In genomic region chr6:31680841-31681671, GRCh38 we compare ENCODE assay signal across 1 cellular context.
TF ChIP-seq lines count a peak whose summit lies in the region.

A gene with protein sequence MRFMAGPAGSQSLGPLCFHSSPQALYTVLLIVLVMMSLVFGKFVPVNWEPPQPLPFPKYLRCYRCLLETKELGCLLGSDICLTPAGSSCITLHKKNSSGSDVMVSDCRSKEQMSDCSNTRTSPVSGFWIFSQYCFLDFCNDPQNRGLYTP (minus strand): TSS chr6:31681067. CDS start chr6:31680373, 694 bp downstream.

TF ChIP-seq in HepG2, 621 proteins besides CTCF, POLR2A, EP300 and RAD21 (continued from another document and continues in another):
- TF ChIP-seq ARID4A (CRISPR knock-in tag; IDR thresholded peaks at IDR 0.05; ENCODE audit: borderline replicate concordance) (peak; percentile 43; the same call in 1 of the 2 replicates), ZNF329 (CRISPR knock-in tag; IDR thresholded peaks at IDR 0.05; ENCODE audit: low read depth) (no peak), ZNF724P (CRISPR knock-in tag; IDR thresholded peaks at IDR 0.05; ENCODE audit: borderline replicate concordance) (no peak), KMT2A (CRISPR knock-in tag; IDR thresholded peaks at IDR 0.05) (peak; percentile 28; the same call in 1 of the 2 replicates), RFXAP (CRISPR knock-in tag; IDR thresholded peaks at IDR 0.05; ENCODE audit: borderline replicate concordance) (no peak), HDAC2 (CRISPR knock-in tag; IDR thresholded peaks at IDR 0.05) (no peak; the same call in 1 of the 2 replicates), KDM2A (CRISPR knock-in tag; IDR thresholded peaks at IDR 0.05; ENCODE audit: borderline replicate concordance, low read depth) (peak; percentile 82), TCF7 (IDR thresholded peaks at IDR 0.05; ENCODE audit: low read depth) (no peak), MIXL1 (CRISPR knock-in tag; IDR thresholded peaks at IDR 0.05) (peak; percentile 58; the same call in 1 of the 2 replicates), CENPX (CRISPR knock-in tag; IDR thresholded peaks at IDR 0.05) (no peak), SALL1 (CRISPR knock-in tag; IDR thresholded peaks at IDR 0.05) (peak; percentile 61), BRD4 (CRISPR knock-in tag; IDR thresholded peaks at IDR 0.05) (no peak), NFRKB (IDR thresholded peaks at IDR 0.05) (no peak), FIP1L1 (IDR thresholded peaks at IDR 0.05; ENCODE audit: borderline replicate concordance, insufficient read depth, low read depth, low read length) (no peak), STAG1 (CRISPR knock-in tag; IDR thresholded peaks at IDR 0.05) (peak; percentile 99), ZNF747 (CRISPR knock-in tag; IDR thresholded peaks at IDR 0.05; ENCODE audit: borderline replicate concordance) (no peak), ZSCAN25 (CRISPR knock-in tag; IDR thresholded peaks at IDR 0.05) (0 out of 2 replicates have a peak, but pooled peaks have one; percentile 12), HNRNPLL (IDR thresholded peaks at IDR 0.05; ENCODE audit: low read depth, low read length, poor library complexity, severe bottlenecking) (no peak), FOXK2 (IDR thresholded peaks at IDR 0.05) (no peak), GATAD2A (CRISPR knock-in tag; IDR thresholded peaks at IDR 0.05) (peak; percentile 62; the same call in 1 of the 2 replicates), SCMH1 (CRISPR knock-in tag; IDR thresholded peaks at IDR 0.05; ENCODE audit: borderline replicate concordance) (no peak), CREB1 (IDR thresholded peaks at IDR 0.05) (no peak), CREB1 (CRISPR knock-in tag; IDR thresholded peaks at IDR 0.05) (no peak), ZNF761 (CRISPR knock-in tag; conservative IDR thresholded peaks at IDR 0.05) (no peak), LCORL (IDR thresholded peaks at IDR 0.05) (no peak), LCORL (CRISPR knock-in tag; IDR thresholded peaks at IDR 0.05) (peak; percentile 75)
- TF ChIP-seq, protein P1, sequence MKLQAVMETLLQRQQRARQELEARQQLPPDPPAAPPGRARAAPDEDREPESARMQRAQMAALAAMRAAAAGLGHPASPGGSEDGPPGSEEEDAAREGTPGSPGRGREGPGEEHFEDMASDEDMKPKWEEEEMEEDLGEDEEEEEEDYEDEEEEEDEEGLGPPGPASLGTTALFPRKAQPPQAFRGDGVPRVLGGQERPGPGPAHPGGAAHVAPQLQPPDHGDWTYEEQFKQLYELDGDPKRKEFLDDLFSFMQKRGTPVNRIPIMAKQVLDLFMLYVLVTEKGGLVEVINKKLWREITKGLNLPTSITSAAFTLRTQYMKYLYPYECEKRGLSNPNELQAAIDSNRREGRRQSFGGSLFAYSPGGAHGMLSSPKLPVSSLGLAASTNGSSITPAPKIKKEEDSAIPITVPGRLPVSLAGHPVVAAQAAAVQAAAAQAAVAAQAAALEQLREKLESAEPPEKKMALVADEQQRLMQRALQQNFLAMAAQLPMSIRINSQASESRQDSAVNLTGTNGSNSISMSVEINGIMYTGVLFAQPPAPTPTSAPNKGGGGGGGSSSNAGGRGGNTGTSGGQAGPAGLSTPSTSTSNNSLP (IDR thresholded peaks at IDR 0.05; ENCODE audit: low read depth, low read length): 0 out of 2 replicates have a peak, but pooled peaks have one; percentile 27
- TF ChIP-seq, protein P2, sequence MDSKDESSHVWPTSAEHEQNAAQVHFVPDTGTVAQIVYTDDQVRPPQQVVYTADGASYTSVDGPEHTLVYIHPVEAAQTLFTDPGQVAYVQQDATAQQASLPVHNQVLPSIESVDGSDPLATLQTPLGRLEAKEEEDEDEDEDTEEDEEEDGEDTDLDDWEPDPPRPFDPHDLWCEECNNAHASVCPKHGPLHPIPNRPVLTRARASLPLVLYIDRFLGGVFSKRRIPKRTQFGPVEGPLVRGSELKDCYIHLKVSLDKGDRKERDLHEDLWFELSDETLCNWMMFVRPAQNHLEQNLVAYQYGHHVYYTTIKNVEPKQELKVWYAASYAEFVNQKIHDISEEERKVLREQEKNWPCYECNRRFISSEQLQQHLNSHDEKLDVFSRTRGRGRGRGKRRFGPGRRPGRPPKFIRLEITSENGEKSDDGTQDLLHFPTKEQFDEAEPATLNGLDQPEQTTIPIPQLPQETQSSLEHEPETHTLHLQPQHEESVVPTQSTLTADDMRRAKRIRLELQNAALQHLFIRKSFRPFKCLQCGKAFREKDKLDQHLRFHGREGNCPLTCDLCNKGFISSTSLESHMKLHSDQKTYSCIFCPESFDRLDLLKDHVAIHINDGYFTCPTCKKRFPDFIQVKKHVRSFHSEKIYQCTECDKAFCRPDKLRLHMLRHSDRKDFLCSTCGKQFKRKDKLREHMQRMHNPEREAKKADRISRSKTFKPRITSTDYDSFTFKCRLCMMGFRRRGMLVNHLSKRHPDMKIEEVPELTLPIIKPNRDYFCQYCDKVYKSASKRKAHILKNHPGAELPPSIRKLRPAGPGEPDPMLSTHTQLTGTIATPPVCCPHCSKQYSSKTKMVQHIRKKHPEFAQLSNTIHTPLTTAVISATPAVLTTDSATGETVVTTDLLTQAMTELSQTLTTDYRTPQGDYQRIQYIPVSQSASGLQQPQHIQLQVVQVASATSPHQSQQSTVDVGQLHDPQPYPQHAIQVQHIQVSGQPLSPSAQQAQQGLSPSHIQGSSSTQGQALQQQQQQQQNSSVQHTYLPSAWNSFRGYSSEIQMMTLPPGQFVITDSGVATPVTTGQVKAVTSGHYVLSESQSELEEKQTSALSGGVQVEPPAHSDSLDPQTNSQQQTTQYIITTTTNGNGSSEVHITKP (CRISPR knock-in tag; IDR thresholded peaks at IDR 0.05; ENCODE audit: low read depth): 0 out of 2 replicates have a peak, but pooled peaks have one; percentile 31
- TF ChIP-seq, protein P3, sequence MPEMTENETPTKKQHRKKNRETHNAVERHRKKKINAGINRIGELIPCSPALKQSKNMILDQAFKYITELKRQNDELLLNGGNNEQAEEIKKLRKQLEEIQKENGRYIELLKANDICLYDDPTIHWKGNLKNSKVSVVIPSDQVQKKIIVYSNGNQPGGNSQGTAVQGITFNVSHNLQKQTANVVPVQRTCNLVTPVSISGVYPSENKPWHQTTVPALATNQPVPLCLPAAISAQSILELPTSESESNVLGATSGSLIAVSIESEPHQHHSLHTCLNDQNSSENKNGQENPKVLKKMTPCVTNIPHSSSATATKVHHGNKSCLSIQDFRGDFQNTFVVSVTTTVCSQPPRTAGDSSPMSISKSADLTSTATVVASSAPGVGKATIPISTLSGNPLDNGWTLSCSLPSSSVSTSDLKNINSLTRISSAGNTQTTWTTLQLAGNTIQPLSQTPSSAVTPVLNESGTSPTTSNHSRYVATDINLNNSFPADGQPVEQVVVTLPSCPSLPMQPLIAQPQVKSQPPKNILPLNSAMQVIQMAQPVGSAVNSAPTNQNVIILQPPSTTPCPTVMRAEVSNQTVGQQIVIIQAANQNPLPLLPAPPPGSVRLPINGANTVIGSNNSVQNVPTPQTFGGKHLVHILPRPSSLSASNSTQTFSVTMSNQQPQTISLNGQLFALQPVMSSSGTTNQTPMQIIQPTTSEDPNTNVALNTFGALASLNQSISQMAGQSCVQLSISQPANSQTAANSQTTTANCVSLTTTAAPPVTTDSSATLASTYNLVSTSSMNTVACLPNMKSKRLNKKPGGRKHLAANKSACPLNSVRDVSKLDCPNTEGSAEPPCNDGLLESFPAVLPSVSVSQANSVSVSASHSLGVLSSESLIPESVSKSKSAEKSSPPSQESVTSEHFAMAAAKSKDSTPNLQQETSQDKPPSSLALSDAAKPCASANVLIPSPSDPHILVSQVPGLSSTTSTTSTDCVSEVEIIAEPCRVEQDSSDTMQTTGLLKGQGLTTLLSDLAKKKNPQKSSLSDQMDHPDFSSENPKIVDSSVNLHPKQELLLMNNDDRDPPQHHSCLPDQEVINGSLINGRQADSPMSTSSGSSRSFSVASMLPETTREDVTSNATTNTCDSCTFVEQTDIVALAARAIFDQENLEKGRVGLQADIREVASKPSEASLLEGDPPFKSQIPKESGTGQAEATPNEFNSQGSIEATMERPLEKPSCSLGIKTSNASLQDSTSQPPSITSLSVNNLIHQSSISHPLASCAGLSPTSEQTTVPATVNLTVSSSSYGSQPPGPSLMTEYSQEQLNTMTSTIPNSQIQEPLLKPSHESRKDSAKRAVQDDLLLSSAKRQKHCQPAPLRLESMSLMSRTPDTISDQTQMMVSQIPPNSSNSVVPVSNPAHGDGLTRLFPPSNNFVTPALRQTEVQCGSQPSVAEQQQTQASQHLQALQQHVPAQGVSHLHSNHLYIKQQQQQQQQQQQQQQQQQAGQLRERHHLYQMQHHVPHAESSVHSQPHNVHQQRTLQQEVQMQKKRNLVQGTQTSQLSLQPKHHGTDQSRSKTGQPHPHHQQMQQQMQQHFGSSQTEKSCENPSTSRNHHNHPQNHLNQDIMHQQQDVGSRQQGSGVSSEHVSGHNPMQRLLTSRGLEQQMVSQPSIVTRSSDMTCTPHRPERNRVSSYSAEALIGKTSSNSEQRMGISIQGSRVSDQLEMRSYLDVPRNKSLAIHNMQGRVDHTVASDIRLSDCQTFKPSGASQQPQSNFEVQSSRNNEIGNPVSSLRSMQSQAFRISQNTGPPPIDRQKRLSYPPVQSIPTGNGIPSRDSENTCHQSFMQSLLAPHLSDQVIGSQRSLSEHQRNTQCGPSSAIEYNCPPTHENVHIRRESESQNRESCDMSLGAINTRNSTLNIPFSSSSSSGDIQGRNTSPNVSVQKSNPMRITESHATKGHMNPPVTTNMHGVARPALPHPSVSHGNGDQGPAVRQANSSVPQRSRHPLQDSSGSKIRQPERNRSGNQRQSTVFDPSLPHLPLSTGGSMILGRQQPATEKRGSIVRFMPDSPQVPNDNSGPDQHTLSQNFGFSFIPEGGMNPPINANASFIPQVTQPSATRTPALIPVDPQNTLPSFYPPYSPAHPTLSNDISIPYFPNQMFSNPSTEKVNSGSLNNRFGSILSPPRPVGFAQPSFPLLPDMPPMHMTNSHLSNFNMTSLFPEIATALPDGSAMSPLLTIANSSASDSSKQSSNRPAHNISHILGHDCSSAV (CRISPR knock-in tag; IDR thresholded peaks at IDR 0.05; ENCODE audit: borderline replicate concordance): no peak
- TF ChIP-seq, protein P4, sequence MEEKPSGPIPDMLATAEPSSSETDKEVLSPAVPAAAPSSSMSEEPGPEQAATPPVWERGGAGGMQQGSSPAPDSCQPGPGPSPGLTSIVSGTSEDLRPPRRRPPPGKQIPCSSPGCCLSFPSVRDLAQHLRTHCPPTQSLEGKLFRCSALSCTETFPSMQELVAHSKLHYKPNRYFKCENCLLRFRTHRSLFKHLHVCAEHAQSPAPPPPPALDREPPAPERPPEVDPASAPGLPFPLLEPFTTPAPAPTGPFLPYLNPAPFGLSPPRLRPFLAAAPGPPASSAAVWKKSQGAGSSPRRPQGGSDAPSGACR (CRISPR knock-in tag; IDR thresholded peaks at IDR 0.05): 0 out of 2 replicates have a peak, but pooled peaks have one; percentile 51
- TF ChIP-seq, protein P5, sequence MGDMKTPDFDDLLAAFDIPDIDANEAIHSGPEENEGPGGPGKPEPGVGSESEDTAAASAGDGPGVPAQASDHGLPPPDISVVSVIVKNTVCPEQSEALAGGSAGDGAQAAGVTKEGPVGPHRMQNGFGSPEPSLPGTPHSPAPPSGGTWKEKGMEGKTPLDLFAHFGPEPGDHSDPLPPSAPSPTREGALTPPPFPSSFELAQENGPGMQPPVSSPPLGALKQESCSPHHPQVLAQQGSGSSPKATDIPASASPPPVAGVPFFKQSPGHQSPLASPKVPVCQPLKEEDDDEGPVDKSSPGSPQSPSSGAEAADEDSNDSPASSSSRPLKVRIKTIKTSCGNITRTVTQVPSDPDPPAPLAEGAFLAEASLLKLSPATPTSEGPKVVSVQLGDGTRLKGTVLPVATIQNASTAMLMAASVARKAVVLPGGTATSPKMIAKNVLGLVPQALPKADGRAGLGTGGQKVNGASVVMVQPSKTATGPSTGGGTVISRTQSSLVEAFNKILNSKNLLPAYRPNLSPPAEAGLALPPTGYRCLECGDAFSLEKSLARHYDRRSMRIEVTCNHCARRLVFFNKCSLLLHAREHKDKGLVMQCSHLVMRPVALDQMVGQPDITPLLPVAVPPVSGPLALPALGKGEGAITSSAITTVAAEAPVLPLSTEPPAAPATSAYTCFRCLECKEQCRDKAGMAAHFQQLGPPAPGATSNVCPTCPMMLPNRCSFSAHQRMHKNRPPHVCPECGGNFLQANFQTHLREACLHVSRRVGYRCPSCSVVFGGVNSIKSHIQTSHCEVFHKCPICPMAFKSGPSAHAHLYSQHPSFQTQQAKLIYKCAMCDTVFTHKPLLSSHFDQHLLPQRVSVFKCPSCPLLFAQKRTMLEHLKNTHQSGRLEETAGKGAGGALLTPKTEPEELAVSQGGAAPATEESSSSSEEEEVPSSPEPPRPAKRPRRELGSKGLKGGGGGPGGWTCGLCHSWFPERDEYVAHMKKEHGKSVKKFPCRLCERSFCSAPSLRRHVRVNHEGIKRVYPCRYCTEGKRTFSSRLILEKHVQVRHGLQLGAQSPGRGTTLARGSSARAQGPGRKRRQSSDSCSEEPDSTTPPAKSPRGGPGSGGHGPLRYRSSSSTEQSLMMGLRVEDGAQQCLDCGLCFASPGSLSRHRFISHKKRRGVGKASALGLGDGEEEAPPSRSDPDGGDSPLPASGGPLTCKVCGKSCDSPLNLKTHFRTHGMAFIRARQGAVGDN (CRISPR knock-in tag; IDR thresholded peaks at IDR 0.05): peak; percentile 29; the same call in 1 of the 2 replicates
